15 cellular contexts compared by ENCODE assay signal in genomic region chr10:88243202-88243744, GRCh38.
DNase-seq lines count a peak whose midpoint lies in the region; ATAC-seq and TF ChIP-seq lines count a peak whose summit lies in the region.
"Had no signal": no experiment of that assay in that cellular context is flagged by ENCODE, and none has a peak within 500 bp of the region (broad histone marks: within the 10 kb centered on the region; RNA-seq: fewer than 3 reads in every experiment).

No MANE protein-coding gene starts in this region.

- TF ChIP-seq CTCF in SK-N-SH (IDR thresholded peaks at IDR 0.05), result no peak
- TF ChIP-seq CTCF in fibroblast of the aortic adventitia (IDR thresholded peaks at IDR 0.05; ENCODE audit: insufficient read depth, low read length), result no peak
- TF ChIP-seq CTCF in tibial artery (IDR thresholded peaks at IDR 0.05), result no peak
- no peak for TF ChIP-seq CTCF in H9 (conservative IDR thresholded peaks at IDR 0.05)

- H3K79me1 ChIP-seq in H9 (ENCODE audit: insufficient read depth, low read depth, low read length, poor library complexity, severe bottlenecking), result no peaks in the 10 kb centered on the region

- H3K9me3 ChIP-seq in SK-N-SH (no peaks in the 10 kb centered on the region), muscle layer of duodenum (ENCODE audit: control insufficient read depth in 1 of 2, low read length in 2 of 2) (no peaks in the 10 kb centered on the region), tibial artery (no peaks in the 10 kb centered on the region), H9 (ENCODE audit: control insufficient read depth, low read depth, low read length) (no peaks in the 10 kb centered on the region)
- H3K9me3 ChIP-seq: BLaER1 treated with 17β-estradiol and CSF1 and Interleukin-3, amounts not matched to agents 10 nM and 100 nM had no signal

- H3K9ac ChIP-seq in SK-N-SH, result no peak overlapping the region
- no peak overlapping the region for H3K9ac ChIP-seq in H9 (ENCODE audit: extremely low read depth, insufficient read length, low read length)
- H3K9ac ChIP-seq: BLaER1 treated with 17β-estradiol and CSF1 and Interleukin-3, amounts not matched to agents 10 nM and 100 nM had no signal

- no peak overlapping the region for H4K8ac ChIP-seq in H9 (replicated peaks; ENCODE audit: insufficient read length, low read depth, low read length)

- H3K27me3 Mint-ChIP-seq in H9 (ENCODE audit: low read depth), result no peaks in the 10 kb centered on the region; the same call in 1 of the 2 replicates

- H3K4me1 Mint-ChIP-seq in H9, result no peaks in the 10 kb centered on the region; a peak in 1 of 4 replicates

- H2BK120ac ChIP-seq in H9 (ENCODE audit: low read depth, low read length, poor library complexity, severe bottlenecking), result no peak overlapping the region

- no peak overlapping the region for H3K4ac ChIP-seq in H9 (ENCODE audit: low read depth, low read length)

- H3K36me3 Mint-ChIP-seq in H9 (ENCODE audit: insufficient read depth in 1 of 3, low read depth in 3 of 3), result no peaks in the 10 kb centered on the region
- H3K36me3 Mint-ChIP-seq: IgD-negative memory B cell had no signal

- TF ChIP-seq EP300 in SK-N-SH (IDR thresholded peaks at IDR 0.05; ENCODE audit: borderline replicate concordance in 1 of 2, low read depth in 1 of 2, low read length in 1 of 2), result no peak

- peak overlapping the region; percentile 66 for H2AFZ ChIP-seq in SK-N-SH (ENCODE audit: low read depth)
- no peak overlapping the region for H2AFZ ChIP-seq in H9 (ENCODE audit: low read length)

- H3K56ac ChIP-seq in H9 (ENCODE audit: insufficient read length, low read depth, low read length), result no peak overlapping the region

- peak overlapping the region; percentile 41 to 99; a peak in 3 of 4 replicates for H3K27ac ChIP-seq in SK-N-SH (ENCODE audit: low read depth in 2 of 2, low read length in 1 of 2)
- peak overlapping the region; percentile 72 for H3K27ac ChIP-seq in muscle layer of duodenum (ENCODE audit: low read length)
- H3K27ac ChIP-seq in tibial artery, result peak overlapping the region; percentile 63 to 64
- no peak overlapping the region for H3K27ac ChIP-seq in H9 (ENCODE audit: insufficient read length, low read depth, low read length)
- H3K27ac ChIP-seq: BLaER1 treated with 17β-estradiol and CSF1 and Interleukin-3, amounts not matched to agents 10 nM and 100 nM had no signal

- H4K5ac ChIP-seq in H9 (ENCODE audit: insufficient read length, low read depth, low read length), result no peak overlapping the region

- no peak overlapping the region for H2BK12ac ChIP-seq in H9 (ENCODE audit: insufficient read length, low read depth, low read length)

- DNase-seq in SK-N-SH, result no peak
- no peak for DNase-seq in fibroblast of the aortic adventitia (ENCODE audit: low read depth)
- no peak for DNase-seq in tibial artery
- DNase-seq in OCI-M1 (lab: John Stamatoyannopoulos, UW), result no peak
- no peak for DNase-seq in NCI-H345 treated with DMSO at 0.1 percent for 48 hours (lab: John Stamatoyannopoulos, UW; ENCODE audit: unreplicated experiment)
- DNase-seq in H9, result no peak
- DNase-seq: activated CD4-positive, alpha-beta T cell treated with anti-CD3 and anti-CD28 coated beads, Interleukin-2, amount 50 U/mL, for 48 hours; mammary epithelial cell; NCI-H1105; NCI-H526 treated with DMSO at 0.1 percent for 48 hours; stimulated activated CD4-positive, alpha-beta T cell treated with anti-CD3 and anti-CD28 coated beads, Interleukin-2, amount 100 ng/mL, for 24 hours had no signal

- no peak overlapping the region for H2BK20ac ChIP-seq in H9 (ENCODE audit: low read depth, low read length, poor library complexity, severe bottlenecking)

- H4K20me1 ChIP-seq in SK-N-SH (ENCODE audit: insufficient read depth) (no peaks in the 10 kb centered on the region), H9 (ENCODE audit: control insufficient read depth, insufficient read depth, insufficient read length) (no peaks in the 10 kb centered on the region)
- H4K20me1 ChIP-seq: BLaER1 treated with 17β-estradiol and CSF1 and Interleukin-3, amounts not matched to agents 10 nM and 100 nM had no signal

- whole genome bisulfite sequencing in SK-N-SH (ENCODE audit: low lambda C conversion rate), result 23% methylated on average over 5 of the region's 5 CpGs
- no CpG with 5 or more reads among the region's 5 CpGs for WGBS in H9 (ENCODE audit: extremely low coverage, insufficient read length, low lambda C conversion rate)

- H4K91ac ChIP-seq in H9 (ENCODE audit: insufficient read length, low read depth, low read length), result no peak overlapping the region

- H3K9me3 Mint-ChIP-seq in H9, result no peaks in the 10 kb centered on the region
- H3K9me3 Mint-ChIP-seq: IgD-negative memory B cell had no signal

- H3K79me2 ChIP-seq in SK-N-SH (ENCODE audit: insufficient read depth), result no peaks in the 10 kb centered on the region
- H3K79me2 ChIP-seq in H9 (ENCODE audit: insufficient read depth, low read length), result no peaks in the 10 kb centered on the region

- intact Hi-C loops in tibial artery (cut with DNase I; ENCODE audit: low total_unique reads), result no loop called here

- POLR2A ChIA-PET in SK-N-SH (lab: Yijun Ruan, JAX), result interaction anchor here (0.6 to 2.3 kb wide), 7 partner anchors 36 to 380 kb away, joined by 3 to 12 read pairs (median 3); partner anchors contain the start of genes KLLN and PTEN

- peaks cover 0 to 31% of the 10 kb centered on the region in 2 experiments; a peak in 2 of 4 replicates for H3K4me1 ChIP-seq in SK-N-SH (ENCODE audit: control insufficient read depth in 1 of 2, insufficient read depth in 2 of 2, low read depth in 1 of 2, low read length in 1 of 2)
- no peaks in the 10 kb centered on the region for H3K4me1 ChIP-seq in muscle layer of duodenum (ENCODE audit: control insufficient read depth in 1 of 2, insufficient read depth in 2 of 2, low read length in 2 of 2)
- peaks cover 0 to 53% (median 36%) of the 10 kb centered on the region in 4 donors for H3K4me1 ChIP-seq in tibial artery
- no peaks in the 10 kb centered on the region for H3K4me1 ChIP-seq in H9 (ENCODE audit: insufficient read depth, low read length)

- CTCF ChIA-PET in SK-N-SH (lab: Yijun Ruan, JAX), result no interaction called here

- H3K4me3 Mint-ChIP-seq in H9, result no peak overlapping the region
- H3K4me3 Mint-ChIP-seq: IgD-negative memory B cell had no signal

- H3K4me2 ChIP-seq in SK-N-SH (peak overlapping the region; percentile 67), H9 (ENCODE audit: insufficient read depth, insufficient read length, low read length) (no peak overlapping the region)

- no peaks in the 10 kb centered on the region for H3K36me3 ChIP-seq in SK-N-SH (replicated peaks in 1 of 2; ENCODE audit: control insufficient read depth in 1 of 2, insufficient read depth in 2 of 2, low read length in 1 of 2)
- H3K36me3 ChIP-seq in muscle layer of duodenum (ENCODE audit: control insufficient read depth in 1 of 2, insufficient read depth in 2 of 2, low read length in 2 of 2), result no peaks in the 10 kb centered on the region
- H3K36me3 ChIP-seq in tibial artery, result no peaks in the 10 kb centered on the region
- H3K36me3 ChIP-seq: BLaER1 treated with 17β-estradiol and CSF1 and Interleukin-3, amounts not matched to agents 10 nM and 100 nM had no signal

- H3K4me3 ChIP-seq in SK-N-SH (ENCODE audit: low read depth in 2 of 2, low read length in 1 of 2), result peak overlapping the region in 1 of 2 experiments; percentile 17; a peak in 2 of 4 replicates
- peak overlapping the region; percentile 26 for H3K4me3 ChIP-seq in fibroblast of the aortic adventitia (ENCODE audit: low read depth, low read length)
- H3K4me3 ChIP-seq in muscle layer of duodenum (ENCODE audit: low read depth in 1 of 2, low read length in 2 of 2), result peak overlapping the region in 1 of 2 donors; percentile 18
- peak overlapping the region in 1 of 2 donors; percentile 13 for H3K4me3 ChIP-seq in tibial artery
- H3K4me3 ChIP-seq: BLaER1 treated with 17β-estradiol and CSF1 and Interleukin-3, amounts not matched to agents 10 nM and 100 nM had no signal

- no peaks in the 10 kb centered on the region for H3F3A ChIP-seq in SK-N-SH (replicated peaks; ENCODE audit: insufficient read depth)

- no peak for TF ChIP-seq RAD21 in SK-N-SH (IDR thresholded peaks at IDR 0.05; ENCODE audit: low read length)

- H2BK15ac ChIP-seq in H9 (ENCODE audit: low read depth, low read length), result no peak overlapping the region

- no peaks in the 10 kb centered on the region for H3K9me2 ChIP-seq in SK-N-SH

- no peak overlapping the region for H3T11ph ChIP-seq in H9 (ENCODE audit: low read length)

- H2BK5ac ChIP-seq in H9 (ENCODE audit: insufficient read length, low read length), result no peak overlapping the region

- no peak overlapping the region for H3K27ac Mint-ChIP-seq in H9
- H3K27ac Mint-ChIP-seq: IgD-negative memory B cell had no signal

- H3K23me2 ChIP-seq in H9 (ENCODE audit: insufficient read length, low read depth, low read length, poor library complexity, severe bottlenecking), result no peaks in the 10 kb centered on the region

- H3K18ac ChIP-seq in H9 (ENCODE audit: insufficient read length, low read depth, low read length), result no peak overlapping the region

- no peak overlapping the region for H3K23ac ChIP-seq in H9 (ENCODE audit: insufficient read length, low read depth, low read length)

- no peaks in the 10 kb centered on the region for H3K27me3 ChIP-seq in SK-N-SH (ENCODE audit: insufficient read depth)
- H3K27me3 ChIP-seq in muscle layer of duodenum (ENCODE audit: low read depth, low read length), result no peaks in the 10 kb centered on the region
- no peaks in the 10 kb centered on the region for H3K27me3 ChIP-seq in tibial artery
- no peaks in the 10 kb centered on the region for H3K27me3 ChIP-seq in H9 (ENCODE audit: insufficient read depth, low read length)
- H3K27me3 ChIP-seq: BLaER1 treated with 17β-estradiol and CSF1 and Interleukin-3, amounts not matched to agents 10 nM and 100 nM had no signal

- H2AK5ac ChIP-seq in H9 (ENCODE audit: insufficient read length, low read length), result no peak overlapping the region

- ATAC-seq in GM21717 (IDR thresholded peaks at IDR 0.05; ENCODE audit: unreplicated experiment), result no peak

- no peak overlapping the region for H3K14ac ChIP-seq in H9 (ENCODE audit: insufficient read depth, low read length)

TF ChIP-seq in SK-N-SH, 30 proteins besides CTCF, POLR2A, EP300 and RAD21 (continues in another document):
- TF ChIP-seq TEAD4 (IDR thresholded peaks at IDR 0.05; ENCODE audit: borderline replicate concordance, insufficient read depth), result no peak
- TF ChIP-seq RCOR1 (IDR thresholded peaks at IDR 0.05; ENCODE audit: low read length), result no peak
- TF ChIP-seq MEF2A (IDR thresholded peaks at IDR 0.05; ENCODE audit: borderline replicate concordance, low read depth), result no peak
- no peak for TF ChIP-seq FOXJ3 (CRISPR knock-in tag; IDR thresholded peaks at IDR 0.05)
- TF ChIP-seq EZH2phosphoT487 (IDR thresholded peaks at IDR 0.05; ENCODE audit: borderline replicate concordance, low read depth), result no peak
